Comparison of ENCODE assay signal across 10 cellular contexts in genomic region chr2:157444643-157445040, GRCh38. TPM values are rescaled to one million over a fixed set of nuclear protein-coding genes. Genes with fewer than 3 reads are reported as not detected.
DNase-seq lines count a peak whose midpoint lies in the region; ATAC-seq and TF ChIP-seq lines count a peak whose summit lies in the region.
"Had no signal": no experiment of that assay in that cellular context is flagged by ENCODE, and none has a peak within 500 bp of the region (broad histone marks: within the 10 kb centered on the region; RNA-seq: fewer than 3 reads in every experiment).

No MANE protein-coding gene starts in this region.

- POLR2A ChIA-PET in SK-N-SH (lab: Yijun Ruan, JAX): no interaction called here

- no peaks in the 10 kb centered on the region for H3K9me2 ChIP-seq in SK-N-SH

- peaks cover 36% of the 10 kb centered on the region for H3K27me3 ChIP-seq in SK-N-SH (ENCODE audit: insufficient read depth)

- no peaks in the 10 kb centered on the region for H3K9me3 ChIP-seq in SK-N-SH

- no peaks in the 10 kb centered on the region for H3K27me3 Mint-ChIP-seq in activated naive CD8-positive, alpha-beta T cell treated with anti-CD3 and anti-CD28 coated beads, Interleukin-2, amount 50 U/mL, for 24 hours

- H2AFZ ChIP-seq in SK-N-SH (ENCODE audit: low read depth): no peak overlapping the region
- H2AFZ ChIP-seq: parathyroid adenoma had no signal

- no peak for TF ChIP-seq RAD21 in SK-N-SH (IDR thresholded peaks at IDR 0.05; ENCODE audit: low read length)

- ATAC-seq in HG03196 (IDR thresholded peaks at IDR 0.05; ENCODE audit: unreplicated experiment) (peak; percentile 32), HG03342 (IDR thresholded peaks at IDR 0.05; ENCODE audit: unreplicated experiment) (no peak), sciatic nerve (no peak)
- ATAC-seq in activated naive CD8-positive, alpha-beta T cell treated with anti-CD3 and anti-CD28 coated beads, Interleukin-2, amount 50 U/mL, for 24 hours: peak; percentile 44

- no peak overlapping the region for H3K9ac ChIP-seq in SK-N-SH
- H3K9ac ChIP-seq: parathyroid adenoma had no signal

- H3K4me3 Mint-ChIP-seq in activated naive CD8-positive, alpha-beta T cell treated with anti-CD3 and anti-CD28 coated beads, Interleukin-2, amount 50 U/mL, for 24 hours: peak overlapping the region; percentile 99

- H3K36me3 Mint-ChIP-seq in activated naive CD8-positive, alpha-beta T cell treated with anti-CD3 and anti-CD28 coated beads, Interleukin-2, amount 50 U/mL, for 24 hours (ENCODE audit: low read depth): peaks cover 42% of the 10 kb centered on the region

- TF ChIP-seq EP300 in SK-N-SH (IDR thresholded peaks at IDR 0.05; ENCODE audit: borderline replicate concordance in 1 of 2, low read depth in 1 of 2, low read length in 1 of 2): no peak

- peak; percentile 54 for DNase-seq in stimulated activated CD4-positive, alpha-beta T cell treated with anti-CD3 and anti-CD28 coated beads, Interleukin-1b, Interleukin-23, amount 100 ng/mL, for 48 hours
- DNase-seq in stimulated activated CD4-positive, alpha-beta T cell treated with anti-CD3 and anti-CD28 coated beads, Interleukin-12 subunit alpha, Interleukin-12 subunit beta, amount 100 ng/mL, for 4 hours: no peak
- no peak for DNase-seq in activated naive CD8-positive, alpha-beta T cell treated with anti-CD3 and anti-CD28 coated beads, Interleukin-2, amount 50 U/mL, for 24 hours
- DNase-seq in D341Med (ENCODE audit: low spot score) (no peak), sciatic nerve (ENCODE audit: low spot score) (no peak), SK-N-SH (no peak)
- DNase-seq: NCI-H526 treated with DMSO at 0.1 percent for 48 hours had no signal

- H4K20me1 ChIP-seq in SK-N-SH (ENCODE audit: insufficient read depth): no peaks in the 10 kb centered on the region

- WGBS in SK-N-SH (ENCODE audit: low lambda C conversion rate): 9% methylated on average over 3 of the region's 3 CpGs

- no peaks in the 10 kb centered on the region for H3K9me3 Mint-ChIP-seq in activated naive CD8-positive, alpha-beta T cell treated with anti-CD3 and anti-CD28 coated beads, Interleukin-2, amount 50 U/mL, for 24 hours

- H3K79me2 ChIP-seq in SK-N-SH (ENCODE audit: insufficient read depth): no peaks in the 10 kb centered on the region
- H3K79me2 ChIP-seq: parathyroid adenoma had no signal

- H3K36me3 ChIP-seq in SK-N-SH (replicated peaks in 1 of 2; ENCODE audit: control insufficient read depth in 1 of 2, insufficient read depth in 2 of 2, low read length in 1 of 2): no peaks in the 10 kb centered on the region

- TF ChIP-seq CTCF in SK-N-SH (IDR thresholded peaks at IDR 0.05): no peak

- H3K27ac ChIP-seq in SK-N-SH (ENCODE audit: low read depth in 2 of 2, low read length in 1 of 2): no peak overlapping the region
- H3K27ac ChIP-seq: parathyroid adenoma had no signal

- H3K27ac Mint-ChIP-seq in activated naive CD8-positive, alpha-beta T cell treated with anti-CD3 and anti-CD28 coated beads, Interleukin-2, amount 50 U/mL, for 24 hours: peak overlapping the region; percentile 99

- CTCF ChIA-PET in SK-N-SH (lab: Yijun Ruan, JAX): no interaction called here

- H3K4me3 ChIP-seq in SK-N-SH (ENCODE audit: low read depth in 2 of 2, low read length in 1 of 2): no peak overlapping the region

- intact Hi-C loops in sciatic nerve (cut with DNase I): no loop called here

- peaks cover 0 to 8% of the 10 kb centered on the region in 2 experiments; a peak in 2 of 4 replicates for H3K4me1 ChIP-seq in SK-N-SH (ENCODE audit: control insufficient read depth in 1 of 2, insufficient read depth in 2 of 2, low read depth in 1 of 2, low read length in 1 of 2)
- H3K4me1 ChIP-seq: parathyroid adenoma had no signal

- H3F3A ChIP-seq in SK-N-SH (replicated peaks; ENCODE audit: insufficient read depth): no peaks in the 10 kb centered on the region

- peaks cover 57% of the 10 kb centered on the region for H3K4me1 Mint-ChIP-seq in activated naive CD8-positive, alpha-beta T cell treated with anti-CD3 and anti-CD28 coated beads, Interleukin-2, amount 50 U/mL, for 24 hours

- no peak overlapping the region for H3K4me2 ChIP-seq in SK-N-SH

TF ChIP-seq in SK-N-SH, 30 proteins besides CTCF, POLR2A, EP300 and RAD21:
- no peak for TF ChIP-seq EZH2phosphoT487 (IDR thresholded peaks at IDR 0.05; ENCODE audit: borderline replicate concordance, low read depth)
- no peak for TF ChIP-seq TCF12 (IDR thresholded peaks at IDR 0.05)
- TF ChIP-seq NRF1 (IDR thresholded peaks at IDR 0.05; ENCODE audit: low read depth, low read length): no peak
- no peak for TF ChIP-seq RCOR1 (IDR thresholded peaks at IDR 0.05; ENCODE audit: low read length)
- no peak for TF ChIP-seq ELF1 (IDR thresholded peaks at IDR 0.05)
- no peak for TF ChIP-seq NFIC (IDR thresholded peaks at IDR 0.05; ENCODE audit: borderline replicate concordance)
- no peak for TF ChIP-seq GATA2 (CRISPR knock-in tag; IDR thresholded peaks at IDR 0.05)
- TF ChIP-seq CHD2 (IDR thresholded peaks at IDR 0.05; ENCODE audit: low read length, partially characterized antibody): no peak
- TF ChIP-seq TEAD4 (IDR thresholded peaks at IDR 0.05; ENCODE audit: borderline replicate concordance, insufficient read depth): no peak
- no peak for TF ChIP-seq ZBTB33 (IDR thresholded peaks at IDR 0.05; ENCODE audit: borderline replicate concordance, low read depth)
- no peak for TF ChIP-seq TAF1 (IDR thresholded peaks at IDR 0.05; ENCODE audit: borderline replicate concordance, low read depth, low read length)
- no peak for TF ChIP-seq RFX5 (IDR thresholded peaks at IDR 0.05; ENCODE audit: low read length)
- TF ChIP-seq IRF3 (IDR thresholded peaks at IDR 0.05; ENCODE audit: low read depth, low read length): no peak
- TF ChIP-seq RXRA (IDR thresholded peaks at IDR 0.05; ENCODE audit: borderline replicate concordance, low read depth): no peak
- no peak for TF ChIP-seq FOSL2 (IDR thresholded peaks at IDR 0.05; ENCODE audit: borderline replicate concordance, low read depth)
- no peak for TF ChIP-seq PBX3 (IDR thresholded peaks at IDR 0.05)
- TF ChIP-seq SMC3 (IDR thresholded peaks at IDR 0.05; ENCODE audit: low read depth, low read length): no peak

RNA-seq across cellular contexts. Expression of gene CYTIP, which starts 0.8 kb away (rescaled TPM):
- total RNA-seq in sciatic nerve: 22.8 TPM
- polyA plus RNA-seq in SK-N-SH (2012; rRNA removed): not detected in 2 replicates
- not detected in 2 replicates for polyA plus RNA-seq in SK-N-SH (2012; cell fraction: cytosol; rRNA removed)
- not detected in 2 replicates for polyA plus RNA-seq in SK-N-SH (2012; cell fraction: nucleus; rRNA removed)

Comparison
In these comparisons a context has a peak if more than half of its experiments do, and no peak if none do; other contexts are left out.
1. ATAC-seq: peak in HG03196 (single experiment) and activated naive CD8-positive, alpha-beta T cell treated with anti-CD3 and anti-CD28 coated beads, Interleukin-2, amount 50 U/mL, for 24 hours (single experiment); none in HG03342 (single experiment) and sciatic nerve (single experiment).